ENCODE assay signal across 8 cellular contexts in genomic region chr1:218339267-218339831, GRCh38. TPM values are rescaled to one million over a fixed set of nuclear protein-coding genes. Genes with fewer than 3 reads are reported as not detected.
DNase-seq lines count a peak whose midpoint lies in the region; ATAC-seq and TF ChIP-seq lines count a peak whose summit lies in the region.

No MANE protein-coding gene starts in this region.

- peak; percentile 65 for ATAC-seq in HG02610 (IDR thresholded peaks at IDR 0.05; ENCODE audit: unreplicated experiment)

- WGBS in prostate gland = 0% methylated on average over 1 of the region's 1 CpG

- no peak overlapping the region for H3K4me3 ChIP-seq in prostate gland

- TF ChIP-seq CTCF in prostate gland (IDR thresholded peaks at IDR 0.05) = peak; percentile 34 to 84 (median 68)

- H3K4me1 ChIP-seq in prostate gland (replicated peaks) = no peaks in the 10 kb centered on the region

- no peaks in the 10 kb centered on the region for H3K36me3 ChIP-seq in prostate gland

- DNase-seq in NCI-H2196 (lab: John Stamatoyannopoulos, UW; ENCODE audit: unreplicated experiment) = peak; percentile 52
- no peak for DNase-seq in NCI-H2196 treated with DMSO at 0.1 percent for 48 hours (lab: John Stamatoyannopoulos, UW; ENCODE audit: unreplicated experiment)
- DNase-seq in NCI-H345 treated with DMSO at 0.1 percent for 48 hours (lab: John Stamatoyannopoulos, UW; ENCODE audit: unreplicated experiment) = peak; percentile 33
- peak; percentile 76 for DNase-seq in dermis blood vessel endothelial cell
- DNase-seq in prostate gland (ENCODE audit: low spot score) = no peak
- no peak for DNase-seq in posterior vena cava (ENCODE audit: low spot score)
- no peak for DNase-seq in NCI-H128 (lab: John Stamatoyannopoulos, UW; ENCODE audit: unreplicated experiment)

- H3K27ac ChIP-seq in prostate gland = no peak overlapping the region

- no peaks in the 10 kb centered on the region for H3K9me3 ChIP-seq in prostate gland

- intact Hi-C loops in prostate gland (cut with DNase I) (loop anchor here (2.0 kb wide), 2 partner anchors 727 to 1227 kb away; no protein-coding TSS in a partner anchor), posterior vena cava (cut with DNase I) (loop anchor here (5.0 to 10.0 kb wide), 2 partner anchors 953 to 1225 kb away; no protein-coding TSS in a partner anchor)

- TF ChIP-seq POLR2A in prostate gland (IDR thresholded peaks at IDR 0.05) = no peak

- no peaks in the 10 kb centered on the region for H3K27me3 ChIP-seq in prostate gland (replicated peaks; ENCODE audit: insufficient read depth)

RNA-seq across cellular contexts. Expression of gene TGFB2, which starts 5.8 kb away (rescaled TPM):
- total RNA-seq in dermis blood vessel endothelial cell = 36.2 and 38.6 TPM in 2 replicates
- 1 to 10 TPM; 7.8 to 9.6 TPM for total RNA-seq in prostate gland
- total RNA-seq in posterior vena cava = 10 to 100 TPM in 1 of 2 donors, 1 to 10 TPM in 1; 10.0 to 17.2 TPM

RNA-seq across cellular contexts. Expression of gene RRP15, which starts 54.3 kb away (rescaled TPM):
- total RNA-seq in dermis blood vessel endothelial cell (7.4 and 7.8 TPM in 2 replicates), prostate gland (1 to 10 TPM; 4.1 TPM), posterior vena cava (10 to 100 TPM; 25.8 to 26.4 TPM)

Comparison
In these comparisons a context has a peak if more than half of its experiments do, and no peak if none do; other contexts are left out.
1. DNase-seq: peak in NCI-H2196 (single experiment), NCI-H345 treated with DMSO at 0.1 percent for 48 hours (single experiment) and dermis blood vessel endothelial cell (single experiment); none in NCI-H2196 treated with DMSO at 0.1 percent for 48 hours (single experiment), prostate gland (single experiment), posterior vena cava (single experiment) and NCI-H128 (single experiment).